ENCODE assay signal across 22 cellular contexts in the genomic region with DNA sequence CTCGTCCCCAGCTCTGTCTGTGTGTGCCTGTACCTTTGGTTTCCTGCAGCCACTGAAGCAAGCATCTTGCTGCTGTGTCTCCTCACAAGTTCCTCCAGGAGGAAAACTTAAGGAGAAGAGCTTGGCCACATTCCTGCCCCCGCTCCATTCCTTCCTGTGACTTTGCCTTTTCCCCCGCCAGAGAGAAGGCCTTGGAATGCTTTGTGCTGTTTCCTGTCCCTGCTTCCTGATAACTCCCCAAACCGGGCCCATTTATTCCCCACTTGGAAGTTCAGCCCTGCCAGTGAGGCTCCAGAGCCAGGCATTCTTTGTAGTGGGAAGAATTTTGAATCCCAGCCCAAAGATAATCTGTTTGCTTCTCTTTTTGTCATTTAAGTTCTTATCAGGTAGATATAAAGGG.
"Had no signal": no experiment of that assay in that cellular context is flagged by ENCODE, and none has a peak within 500 bp of the region (broad histone marks: within the 10 kb centered on the region; RNA-seq: fewer than 3 reads in every experiment).

No MANE protein-coding gene starts in this region.

- H3K4me3 Mint-ChIP-seq: central memory CD8-positive, alpha-beta T cell; effector memory CD8-positive, alpha-beta T cell; immature natural killer cell; naive thymus-derived CD4-positive, alpha-beta T cell had no signal

- H3K4me3 ChIP-seq: heart left ventricle, lung, psoas muscle had no signal

- H3K9me3 Mint-ChIP-seq: central memory CD8-positive, alpha-beta T cell; effector memory CD8-positive, alpha-beta T cell; immature natural killer cell had no signal

- H3K27me3 ChIP-seq: heart left ventricle, neutrophil had no signal

- H3K4me1 Mint-ChIP-seq: central memory CD8-positive, alpha-beta T cell; immature natural killer cell had no signal

- H3K36me3 ChIP-seq: heart left ventricle, neutrophil had no signal

- FAIRE-seq: small intestine, urothelium cell line had no signal

- H3K27ac ChIP-seq: neutrophil, psoas muscle had no signal

- ATAC-seq: effector memory CD8-positive, alpha-beta T cell; left ventricle myocardium superior; naive thymus-derived CD4-positive, alpha-beta T cell; psoas muscle had no signal

- H3K9me3 ChIP-seq: neutrophil had no signal

- H3K27ac Mint-ChIP-seq: effector memory CD8-positive, alpha-beta T cell; immature natural killer cell; naive thymus-derived CD4-positive, alpha-beta T cell had no signal

- DNase-seq: effector memory CD8-positive, alpha-beta T cell; erythroblast; foreskin melanocyte; hypothalamus; immature natural killer cell; kidney; left cardiac atrium; left ventricle myocardium superior; mesenchymal stem cell; naive thymus-derived CD4-positive, alpha-beta T cell; psoas muscle; retina; small intestine; stimulated activated CD4-positive, alpha-beta T cell treated with anti-CD3 and anti-CD28 coated beads, Interleukin-12 subunit alpha, Interleukin-12 subunit beta, amount 100 ng/mL, for 4 hours; stimulated activated CD4-positive, alpha-beta T cell treated with anti-CD3 and anti-CD28 coated beads, Interleukin-2, amount 100 ng/mL, for 48 hours; stimulated activated naive CD4-positive, alpha-beta T cell treated with Interleukin-2 at 50 U/mL for 16 hours; trophoblast cell had no signal

- H3K36me3 Mint-ChIP-seq: immature natural killer cell had no signal

- H3K4me1 ChIP-seq: psoas muscle had no signal
